In genomic region chr1:108816049-108816882, GRCh38 we compare ENCODE assay signal across 1 cellular context.
TF ChIP-seq lines count a peak whose summit lies in the region.

No MANE protein-coding gene starts in this region.

TF ChIP-seq in IMR-90, 13 proteins besides CTCF, POLR2A, EP300 and RAD21 (continued from another document):
- peak; percentile 98 for TF ChIP-seq USF2 (IDR thresholded peaks at IDR 0.05; ENCODE audit: low read depth, low read length)
- TF ChIP-seq MXI1 (IDR thresholded peaks at IDR 0.05; ENCODE audit: borderline replicate concordance, low read depth, low read length) = no peak
